16 cellular contexts compared by ENCODE assay signal in the genomic region with DNA sequence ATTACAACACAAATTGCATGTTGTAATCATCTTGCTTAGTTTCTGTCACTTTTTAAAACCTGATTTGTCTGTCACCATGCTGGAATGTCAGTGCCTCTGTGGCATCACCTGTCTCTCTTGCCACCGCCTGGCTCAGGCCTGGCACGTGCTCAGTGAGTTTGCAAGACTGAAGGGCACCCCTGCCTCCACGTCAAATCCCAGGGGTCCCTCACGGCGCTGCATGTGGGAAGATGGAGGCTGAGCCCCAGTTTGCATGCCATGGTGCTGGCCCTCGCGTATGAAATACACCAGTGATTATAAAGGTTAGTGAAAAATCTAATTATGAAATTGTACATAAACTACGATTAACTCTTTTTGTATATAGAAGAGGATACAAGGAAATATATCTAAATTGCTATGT. TPM values are rescaled to one million over a fixed set of nuclear protein-coding genes. Genes with fewer than 3 reads are reported as not detected.
DNase-seq lines count a peak whose midpoint lies in the region; ATAC-seq and TF ChIP-seq lines count a peak whose summit lies in the region.
"Had no signal": no experiment of that assay in that cellular context is flagged by ENCODE, and none has a peak within 500 bp of the region (broad histone marks: within the 10 kb centered on the region; RNA-seq: fewer than 3 reads in every experiment).

No MANE protein-coding gene starts in this region.

- peaks cover 4% of the 10 kb centered on the region for H3K36me3 Mint-ChIP-seq in activated CD4-positive, alpha-beta T cell treated with anti-CD3 and anti-CD28 coated beads, Interleukin-2, amount 10 ng/mL, durations not matched to agents 7 days and 5 days (ENCODE audit: low read depth)
- no peaks in the 10 kb centered on the region for H3K36me3 Mint-ChIP-seq in T-cell
- H3K36me3 Mint-ChIP-seq: memory B cell had no signal

- CTCF ChIA-PET in activated CD4-positive, alpha-beta T cell treated with anti-CD3 and anti-CD28 coated beads, Interleukin-2, amount 10 ng/mL, durations not matched to agents 7 days and 5 days (lab: Charles Lee): interaction anchor here (1.4 kb wide), 1 partner anchor 10 kb away, joined by 3 read pairs; no protein-coding TSS in a partner anchor
- CTCF ChIA-PET in T-cell (lab: Charles Lee): interaction anchor here in 1 of 2 donors (1.2 kb wide), 1 partner anchor 11 kb away, joined by 4 read pairs; no protein-coding TSS in a partner anchor

- H3K27me3 ChIP-seq in muscle layer of colon (ENCODE audit: control insufficient read depth in 1 of 2, insufficient read depth in 2 of 2, low read length in 2 of 2): no peaks in the 10 kb centered on the region
- H3K27me3 ChIP-seq: pancreas had no signal

- POLR2A ChIA-PET in activated CD4-positive, alpha-beta T cell treated with anti-CD3 and anti-CD28 coated beads, Interleukin-2, amount 10 ng/mL, durations not matched to agents 7 days and 5 days (lab: Charles Lee): no interaction called here
- POLR2A ChIA-PET in T-cell (lab: Charles Lee): no interaction called here

- no peak for TF ChIP-seq CTCF in C4-2B (conservative IDR thresholded peaks at IDR 0.05)

- no peak for DNase-seq in activated CD4-positive, alpha-beta T cell treated with anti-CD3 and anti-CD28 coated beads, Interleukin-2, amount 10 ng/mL, durations not matched to agents 7 days and 5 days
- DNase-seq in activated CD4-positive, alpha-beta T cell treated with anti-CD3 and anti-CD28 coated beads for 4 hours: no peak
- DNase-seq in T-cell: no peak
- no peak for DNase-seq in hypothalamus (lab: John Stamatoyannopoulos, UW)
- no peak for DNase-seq in nucleus accumbens (lab: John Stamatoyannopoulos, UW)
- no peak for DNase-seq in activated gamma-delta T cell treated with Interleukin-2 at 50 U/mL for 16 hours
- DNase-seq: C1 segment of cervical spinal cord, GOT3, left cardiac atrium, pancreas, PC-3, SHP77 treated with DMSO at 0.1 percent for 48 hours had no signal

- H3K4me1 Mint-ChIP-seq in activated CD4-positive, alpha-beta T cell treated with anti-CD3 and anti-CD28 coated beads, Interleukin-2, amount 10 ng/mL, durations not matched to agents 7 days and 5 days: peaks cover 41% of the 10 kb centered on the region
- peaks cover 51 to 66% (median 62%) of the 10 kb centered on the region in 3 donors for H3K4me1 Mint-ChIP-seq in T-cell

- H3K27ac Mint-ChIP-seq in activated CD4-positive, alpha-beta T cell treated with anti-CD3 and anti-CD28 coated beads, Interleukin-2, amount 10 ng/mL, durations not matched to agents 7 days and 5 days: peak overlapping the region; percentile 96
- H3K27ac Mint-ChIP-seq in T-cell: peak overlapping the region; percentile 99
- H3K27ac Mint-ChIP-seq: memory B cell had no signal

- no peak overlapping the region for H3K9ac ChIP-seq in muscle layer of colon (ENCODE audit: low read length)

- peak overlapping the region; percentile 67 for H3K4me3 Mint-ChIP-seq in activated CD4-positive, alpha-beta T cell treated with anti-CD3 and anti-CD28 coated beads, Interleukin-2, amount 10 ng/mL, durations not matched to agents 7 days and 5 days
- H3K4me3 Mint-ChIP-seq in T-cell: peak overlapping the region in 2 of 3 donors; percentile 70 to 81
- H3K4me3 Mint-ChIP-seq: memory B cell had no signal

- H3K27me3 Mint-ChIP-seq in activated CD4-positive, alpha-beta T cell treated with anti-CD3 and anti-CD28 coated beads, Interleukin-2, amount 10 ng/mL, durations not matched to agents 7 days and 5 days: no peaks in the 10 kb centered on the region
- H3K27me3 Mint-ChIP-seq in T-cell: no peaks in the 10 kb centered on the region
- H3K27me3 Mint-ChIP-seq: memory B cell had no signal

- H3K9me3 ChIP-seq in muscle layer of colon (ENCODE audit: low read length): no peaks in the 10 kb centered on the region
- H3K9me3 ChIP-seq: A549, pancreas had no signal

- H3K4me1 ChIP-seq in muscle layer of colon (ENCODE audit: insufficient read depth, low read length): peaks cover 4% of the 10 kb centered on the region
- H3K4me1 ChIP-seq: pancreas had no signal

- no peaks in the 10 kb centered on the region for H3K36me3 ChIP-seq in muscle layer of colon (ENCODE audit: insufficient read depth, low read length)
- H3K36me3 ChIP-seq: pancreas had no signal

- H3K4me3 ChIP-seq in muscle layer of colon (ENCODE audit: low read depth in 1 of 2, low read length in 2 of 2): no peak overlapping the region
- H3K4me3 ChIP-seq: A549, pancreas had no signal

- H3K9me3 Mint-ChIP-seq in activated CD4-positive, alpha-beta T cell treated with anti-CD3 and anti-CD28 coated beads, Interleukin-2, amount 10 ng/mL, durations not matched to agents 7 days and 5 days: no peaks in the 10 kb centered on the region
- H3K9me3 Mint-ChIP-seq in T-cell: no peaks in the 10 kb centered on the region
- H3K9me3 Mint-ChIP-seq: memory B cell had no signal

- peak overlapping the region; percentile 60 for H3K27ac ChIP-seq in C4-2B
- peak overlapping the region; percentile 43 for H3K27ac ChIP-seq in muscle layer of colon (ENCODE audit: low read depth, low read length)
- H3K27ac ChIP-seq: A549, pancreas had no signal

- ATAC-seq in T-cell (replicated peaks in 1 of 4): no peak

RNA-seq across cellular contexts. Expression of gene VIPR2, which starts 51.9 kb away (rescaled TPM):
- total RNA-seq in activated CD4-positive, alpha-beta T cell treated with anti-CD3 and anti-CD28 coated beads, Interleukin-2, amount 10 ng/mL, durations not matched to agents 7 days and 5 days: not detected
- under 1 TPM in 4 of 5 donors, not detected in 1; 0.25 to 0.79 (median 0.55) TPM for total RNA-seq in T-cell
- total RNA-seq: PC-3 had no signal
